8 cellular contexts compared by ENCODE assay signal in the genomic region with DNA sequence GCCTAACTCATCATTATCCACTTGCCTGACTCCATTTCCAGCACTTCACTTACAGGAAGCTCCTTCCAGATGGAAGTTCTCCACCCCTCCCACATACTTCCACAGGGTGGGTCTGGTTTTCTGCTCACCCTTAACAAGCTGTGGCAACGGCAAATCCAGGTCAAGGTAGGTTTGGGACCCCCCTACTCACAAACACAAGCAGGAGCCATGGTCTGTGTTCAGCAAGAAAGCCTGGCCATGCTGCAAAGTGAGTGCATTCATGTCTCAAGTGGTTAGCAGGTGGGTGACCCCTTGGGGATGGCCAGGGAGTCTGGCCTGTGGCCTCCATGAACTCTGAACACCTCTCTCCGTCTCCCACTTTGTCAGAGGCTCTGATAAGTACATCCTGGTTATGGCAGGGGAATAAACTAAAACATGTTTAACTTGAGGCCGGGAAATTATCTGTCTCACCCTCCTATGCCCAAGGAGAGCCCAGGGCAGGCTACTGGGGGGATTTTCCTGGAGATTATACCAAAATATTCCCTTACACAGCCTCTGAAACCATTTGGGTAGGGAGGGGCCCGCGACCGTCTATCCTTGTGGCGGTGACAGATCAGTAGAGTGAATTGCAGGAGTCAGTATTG. TPM values are rescaled to one million over a fixed set of nuclear protein-coding genes. Genes with fewer than 3 reads are reported as not detected.
A peak's percentile ranks its signal among the peaks of the same experiment; 100 is the strongest.
DNase-seq lines count a peak whose midpoint lies in the region; ATAC-seq, FAIRE-seq and TF ChIP-seq lines count a peak whose summit lies in the region.

No MANE protein-coding gene starts in this region.

- WGBS in HepG2 (ENCODE audit: low lambda C conversion rate): 13% methylated on average over 3 of the region's 7 CpGs
- WGBS in tibial nerve, 2 donors: 19% methylated on average over 7 of the region's 7 CpGs

- H3K27ac ChIP-seq in astrocyte (ENCODE audit: low read depth, low read length) (peak overlapping the region; percentile 89), HepG2 (ENCODE audit: extremely low read length, insufficient read depth, low read length) (peak overlapping the region; percentile 52), tibial nerve (peak overlapping the region; percentile 90 to 97 (median 96))

- H3K27me3 Mint-ChIP-seq in activated CD4-positive, alpha-beta T cell treated with anti-CD3 and anti-CD28 coated beads, Interleukin-2, amount 10 ng/mL, durations not matched to agents 7 days and 5 days: peaks cover 7% of the 10 kb centered on the region
- H3K27me3 Mint-ChIP-seq in astrocyte (ENCODE audit: low read depth, unreplicated experiment): no peaks in the 10 kb centered on the region

- H3K4me1 ChIP-seq in astrocyte (ENCODE audit: insufficient read depth, low read length): peaks cover 11% of the 10 kb centered on the region
- peaks cover 46% of the 10 kb centered on the region for H3K4me1 ChIP-seq in HepG2 (ENCODE audit: insufficient read depth, low read length)
- H3K4me1 ChIP-seq in tibial nerve: peaks cover 0 to 38% (median 20%) of the 10 kb centered on the region in 4 donors

- no peaks in the 10 kb centered on the region for H3K9me3 Mint-ChIP-seq in activated CD4-positive, alpha-beta T cell treated with anti-CD3 and anti-CD28 coated beads, Interleukin-2, amount 10 ng/mL, durations not matched to agents 7 days and 5 days
- no peaks in the 10 kb centered on the region for H3K9me3 Mint-ChIP-seq in astrocyte (ENCODE audit: unreplicated experiment)

- H2AFZ ChIP-seq in astrocyte (ENCODE audit: low read depth, low read length): peak overlapping the region; percentile 79
- H2AFZ ChIP-seq in HepG2 (ENCODE audit: low read length): no peak overlapping the region

- POLR2A ChIA-PET in activated CD4-positive, alpha-beta T cell treated with anti-CD3 and anti-CD28 coated beads, Interleukin-2, amount 10 ng/mL, durations not matched to agents 7 days and 5 days (lab: Charles Lee): no interaction called here
- POLR2A ChIA-PET in HepG2 (lab: Yijun Ruan, JAX): no interaction called here

- TF ChIP-seq RAD21 in HepG2 (CRISPR knock-in tag; IDR thresholded peaks at IDR 0.05): no peak

- H3K4me2 ChIP-seq in astrocyte (ENCODE audit: low read length) (peak overlapping the region; percentile 98), HepG2 (ENCODE audit: low read depth, low read length) (peak overlapping the region; percentile 97)

- no peaks in the 10 kb centered on the region for H3K36me3 ChIP-seq in astrocyte (ENCODE audit: insufficient read depth, low read length)
- peaks cover 0 to 2% of the 10 kb centered on the region in 2 experiments; a peak in 1 of 5 replicates for H3K36me3 ChIP-seq in HepG2 (replicated peaks in 1 of 2; ENCODE audit: control insufficient read depth in 1 of 2, insufficient read depth in 2 of 2, low read length in 2 of 2)
- H3K36me3 ChIP-seq in tibial nerve: no peaks in the 10 kb centered on the region

- TF ChIP-seq POLR2A in HepG2 (IDR thresholded peaks at IDR 0.05; ENCODE audit: insufficient read depth in 1 of 2, low read depth in 2 of 2, low read length in 2 of 2) (no peak), tibial nerve (IDR thresholded peaks at IDR 0.05) (no peak)

- TSS peak; percentile 71 for BruUV-seq in HepG2 (replicated peaks; lab: Mats Ljungman, UMichigan)

- peak overlapping the region; percentile 93 for H3K27ac Mint-ChIP-seq in activated CD4-positive, alpha-beta T cell treated with anti-CD3 and anti-CD28 coated beads, Interleukin-2, amount 10 ng/mL, durations not matched to agents 7 days and 5 days
- H3K27ac Mint-ChIP-seq in astrocyte (ENCODE audit: unreplicated experiment): peak overlapping the region; percentile 96

- peaks cover 59% of the 10 kb centered on the region for H3K4me1 Mint-ChIP-seq in activated CD4-positive, alpha-beta T cell treated with anti-CD3 and anti-CD28 coated beads, Interleukin-2, amount 10 ng/mL, durations not matched to agents 7 days and 5 days
- H3K4me1 Mint-ChIP-seq in astrocyte (ENCODE audit: low read depth, unreplicated experiment): peaks cover 11% of the 10 kb centered on the region

- TF ChIP-seq EP300 in HepG2 (IDR thresholded peaks at IDR 0.05; ENCODE audit: low read depth in 2 of 2, low read length in 2 of 2): no peak
- no peak for TF ChIP-seq EP300 in HepG2 (CRISPR knock-in tag; IDR thresholded peaks at IDR 0.05; ENCODE audit: borderline replicate concordance)
- no peak for TF ChIP-seq EP300 in tibial nerve (IDR thresholded peaks at IDR 0.05)

- H3K36me3 Mint-ChIP-seq in activated CD4-positive, alpha-beta T cell treated with anti-CD3 and anti-CD28 coated beads, Interleukin-2, amount 10 ng/mL, durations not matched to agents 7 days and 5 days (ENCODE audit: low read depth): peaks cover 40% of the 10 kb centered on the region
- peaks cover 15% of the 10 kb centered on the region for H3K36me3 Mint-ChIP-seq in astrocyte (ENCODE audit: low read depth, unreplicated experiment)

- H3K4me3 ChIP-seq in astrocyte (ENCODE audit: insufficient read depth, low read depth, low read length): peak overlapping the region; percentile 82
- H3K4me3 ChIP-seq in HepG2 (replicated peaks in 1 of 3; ENCODE audit: insufficient read depth in 1 of 3, low read depth in 2 of 3, low read length in 3 of 3): peak overlapping the region; percentile 80 to 96 (median 92)
- H3K4me3 ChIP-seq in tibial nerve: peak overlapping the region; percentile 74 to 94 (median 85)

- ATAC-seq in HepG2 (peak; percentile 39), HG02852 (IDR thresholded peaks at IDR 0.05; ENCODE audit: unreplicated experiment) (no peak), GM19397 (IDR thresholded peaks at IDR 0.05; ENCODE audit: unreplicated experiment) (no peak), sciatic nerve (no peak)

- H3K27me3 ChIP-seq in astrocyte (ENCODE audit: insufficient read depth, low read length): no peaks in the 10 kb centered on the region
- peaks cover 1 to 27% of the 10 kb centered on the region in 2 experiments; a peak in 3 of 5 replicates for H3K27me3 ChIP-seq in HepG2 (ENCODE audit: control insufficient read depth in 1 of 2, insufficient read depth in 2 of 2, low read length in 2 of 2)
- no peaks in the 10 kb centered on the region for H3K27me3 ChIP-seq in tibial nerve

- H3K9me3 ChIP-seq in astrocyte (ENCODE audit: insufficient read depth, low read depth, low read length) (no peaks in the 10 kb centered on the region), HepG2 (ENCODE audit: low read length) (no peaks in the 10 kb centered on the region), tibial nerve (no peaks in the 10 kb centered on the region)

- H4K20me1 ChIP-seq in astrocyte (ENCODE audit: insufficient read depth, low read length) (peaks cover 12% of the 10 kb centered on the region), HepG2 (ENCODE audit: insufficient read depth, low read length) (no peaks in the 10 kb centered on the region)

- H3K79me2 ChIP-seq in astrocyte (ENCODE audit: insufficient read depth, low read length): peaks cover 54% of the 10 kb centered on the region
- peaks cover 7% of the 10 kb centered on the region for H3K79me2 ChIP-seq in HepG2 (ENCODE audit: insufficient read depth, low read length)

- intact Hi-C loops in HepG2 (cut with micrococcal nuclease; ENCODE audit: unreplicated experiment): loop anchor here (2.0 kb wide), 1 partner anchor 42 kb away; no protein-coding TSS in a partner anchor
- intact Hi-C loops in sciatic nerve (cut with DNase I): no loop called here

- TF ChIP-seq CTCF in astrocyte (IDR thresholded peaks at IDR 0.05; ENCODE audit: insufficient read depth, low read depth, low read length) (no peak), HepG2 (CRISPR knock-in tag; IDR thresholded peaks at IDR 0.05) (no peak), tibial nerve (IDR thresholded peaks at IDR 0.05) (no peak)

- CTCF ChIA-PET in activated CD4-positive, alpha-beta T cell treated with anti-CD3 and anti-CD28 coated beads, Interleukin-2, amount 10 ng/mL, durations not matched to agents 7 days and 5 days (lab: Charles Lee): interaction anchor here (0.5 to 1.1 kb wide), 2 partner anchors 40 to 302 kb away, joined by 3 read pairs; no protein-coding TSS in a partner anchor
- CTCF ChIA-PET in HepG2 (lab: Yijun Ruan, JAX; ENCODE audit: low intra/inter-chr PET ratio, low total read pairs): interaction anchor here (0.7 kb wide), 1 partner anchor 34 kb away, joined by 3 read pairs; no protein-coding TSS in a partner anchor

- in situ Hi-C loops in HepG2 (cut with HindIII; ENCODE audit: extremely low pct_ligation_motif_present, low pct_unique_long_range_greater_than_20kb): no loop called here

- peak overlapping the region; percentile 91 for H3K4me3 Mint-ChIP-seq in activated CD4-positive, alpha-beta T cell treated with anti-CD3 and anti-CD28 coated beads, Interleukin-2, amount 10 ng/mL, durations not matched to agents 7 days and 5 days
- H3K4me3 Mint-ChIP-seq in astrocyte (ENCODE audit: unreplicated experiment): peak overlapping the region; percentile 95

- no peak for DNase-seq in activated CD4-positive, alpha-beta T cell treated with anti-CD3 and anti-CD28 coated beads, Interleukin-2, amount 10 ng/mL, durations not matched to agents 7 days and 5 days
- DNase-seq in activated CD4-positive, alpha-beta T cell treated with anti-CD3 and anti-CD28 coated beads for 4 hours: no peak
- DNase-seq in astrocyte (ENCODE audit: low read depth) (no peak), HepG2 (ENCODE audit: low spot score) (no peak), tibial nerve (ENCODE audit: low spot score in 2 of 2) (no peak), sciatic nerve (ENCODE audit: low spot score) (no peak)

- FAIRE-seq in astrocyte (lab: Jason Lieb, UNC): no peak
- no peak for FAIRE-seq in HepG2 (lab: Jason Lieb, UNC)

- H3K9ac ChIP-seq in astrocyte (ENCODE audit: low read length) (peak overlapping the region; percentile 98), HepG2 (ENCODE audit: insufficient read depth, low read depth, low read length) (peak overlapping the region; percentile 85)

RNA-seq across cellular contexts. Expression of gene XPNPEP1, which starts 0.8 kb away (rescaled TPM):
- total RNA-seq in activated CD4-positive, alpha-beta T cell treated with anti-CD3 and anti-CD28 coated beads, Interleukin-2, amount 10 ng/mL, durations not matched to agents 7 days and 5 days: 10 to 100 TPM; 83.2 to 87.3 TPM
- total RNA-seq in astrocyte (100 and 104 TPM in 2 replicates), HepG2 (2016; rRNA removed; fragmentation: Illumina TruSeq; extraction: Trizol) (28.4 and 30.3 TPM in 2 replicates), tibial nerve (10 to 100 TPM; 41.0 to 99.3 (median 62.4) TPM), sciatic nerve (60.6 TPM)
- total RNA-seq in HepG2 (2016; cell fraction: cytosol; rRNA removed; fragmentation: Illumina TruSeq; extraction: Trizol; ENCODE audit: low read depth): 4.1 and 5.8 TPM in 2 replicates
- total RNA-seq in HepG2 (2016; cell fraction: insoluble cytoplasmic fraction; rRNA removed; fragmentation: Illumina TruSeq; extraction: Trizol): 29.5 and 30.7 TPM in 2 replicates
- total RNA-seq in HepG2 (2016; cell fraction: membrane; rRNA removed; fragmentation: Illumina TruSeq; extraction: Trizol): 12.3 and 13.8 TPM in 2 replicates
- 39.8 and 40.1 TPM in 2 replicates for total RNA-seq in HepG2 (2016; cell fraction: nucleus; rRNA removed; fragmentation: Illumina TruSeq; extraction: Trizol)
- 55.5 and 76.1 TPM in 2 replicates for polyA plus RNA-seq in HepG2 (2011; rRNA removed)
- 65.7 and 89.1 TPM in 2 replicates for polyA plus RNA-seq in HepG2 (2011; cell fraction: cytosol; rRNA removed)
- polyA plus RNA-seq in HepG2 (2011; cell fraction: nucleus; rRNA removed): 262 and 282 TPM in 2 replicates
- 18.0 and 24.0 TPM in 2 replicates for polyA plus RNA-seq in HepG2 (2012)
- polyA plus RNA-seq in HepG2 (2016; cell fraction: cytosol; fragmentation: Illumina TruSeq; extraction: Trizol; ENCODE audit: low read depth): 2.7 and 2.8 TPM in 2 replicates
- polyA plus RNA-seq in HepG2 (2016; cell fraction: insoluble cytoplasmic fraction; fragmentation: Illumina TruSeq; extraction: Trizol; ENCODE audit: low read depth): 25.0 and 28.1 TPM in 2 replicates
- 6.2 and 7.9 TPM in 2 replicates for polyA plus RNA-seq in HepG2 (2016; cell fraction: membrane; fragmentation: Illumina TruSeq; extraction: Trizol; ENCODE audit: low read depth)
- 37.8 and 41.4 TPM in 2 replicates for polyA plus RNA-seq in HepG2 (2016; cell fraction: nucleus; fragmentation: Illumina TruSeq; extraction: Trizol; ENCODE audit: insufficient read depth, low read depth)
- polyA minus RNA-seq in HepG2 (2011; rRNA and poly(A)+ RNA removed; ENCODE audit: low replicate concordance): 225 and 394 TPM in 2 replicates
- 40.2 and 54.6 TPM in 2 replicates for polyA minus RNA-seq in HepG2 (2011; cell fraction: cytosol; rRNA and poly(A)+ RNA removed)
- polyA minus RNA-seq in HepG2 (2011; cell fraction: nucleus; rRNA and poly(A)+ RNA removed): 110 and 137 TPM in 2 replicates
